ENCODE assay signal across 15 cellular contexts in genomic region chr3:61983479-61983878, GRCh38.
DNase-seq lines count a peak whose midpoint lies in the region; ATAC-seq, FAIRE-seq and TF ChIP-seq lines count a peak whose summit lies in the region.
"Had no signal": no experiment of that assay in that cellular context is flagged by ENCODE, and none has a peak within 500 bp of the region (broad histone marks: within the 10 kb centered on the region; RNA-seq: fewer than 3 reads in every experiment).

No MANE protein-coding gene starts in this region.

- peaks cover 21% of the 10 kb centered on the region for H3K79me2 ChIP-seq in smooth muscle cell (ENCODE audit: low read depth)

- DNase-seq in ELR (ENCODE audit: low read depth), result peak; percentile 33
- no peak for DNase-seq in RWPE2 (ENCODE audit: low spot score)
- no peak for DNase-seq in smooth muscle cell (lab: John Stamatoyannopoulos, UW; ENCODE audit: unreplicated experiment)
- no peak for DNase-seq in GOT3 (lab: John Stamatoyannopoulos, UW)
- no peak for DNase-seq in NOMO-1 treated with dmso at 0.1 percent for 144 hours (lab: John Stamatoyannopoulos, UW; ENCODE audit: unreplicated experiment)
- DNase-seq in H4 (ENCODE audit: low spot score), result no peak
- DNase-seq: ACHN; CD4-positive, CD25-positive, alpha-beta regulatory T cell; DMS 273 treated with DMSO at 0.1 percent for 48 hours had no signal

- no peaks in the 10 kb centered on the region for H3K36me3 ChIP-seq in RWPE2 (ENCODE audit: low read depth)
- no peaks in the 10 kb centered on the region for H3K36me3 ChIP-seq in smooth muscle cell (ENCODE audit: low read depth)
- H3K36me3 ChIP-seq: BLaER1 treated with 17β-estradiol and CSF1 and Interleukin-3, amounts not matched to agents 10 nM and 100 nM; HAP-1 had no signal

- H3K4me1 ChIP-seq in RWPE2 (ENCODE audit: insufficient read depth, poor library complexity, severe bottlenecking) (peaks cover 46% of the 10 kb centered on the region), smooth muscle cell (ENCODE audit: low read depth) (peaks cover 18% of the 10 kb centered on the region)
- H3K4me1 ChIP-seq: HAP-1 had no signal

- no peaks in the 10 kb centered on the region for H3F3A ChIP-seq in smooth muscle cell (ENCODE audit: low read depth)

- no peak for TF ChIP-seq CTCF in RWPE2 (IDR thresholded peaks at IDR 0.05; ENCODE audit: poor library complexity, severe bottlenecking)
- TF ChIP-seq CTCF in smooth muscle cell (IDR thresholded peaks at IDR 0.05; ENCODE audit: borderline replicate concordance, insufficient read depth, poor library complexity, severe bottlenecking), result no peak

- H3K27ac ChIP-seq in RWPE2 (ENCODE audit: poor library complexity, severe bottlenecking) (peak overlapping the region; percentile 73), smooth muscle cell (ENCODE audit: low read depth) (no peak overlapping the region)
- H3K27ac ChIP-seq: BLaER1 treated with 17β-estradiol and CSF1 and Interleukin-3, amounts not matched to agents 10 nM and 100 nM had no signal

- ATAC-seq in RWPE2 (ENCODE audit: low read depth), result peak; percentile 72
- ATAC-seq: GM12878, GM23338 had no signal

- H3K4me3 ChIP-seq in RWPE2 (ENCODE audit: severe bottlenecking), result no peak overlapping the region
- no peak overlapping the region for H3K4me3 ChIP-seq in smooth muscle cell
- H3K4me3 ChIP-seq: BLaER1 treated with 17β-estradiol and CSF1 and Interleukin-3, amounts not matched to agents 10 nM and 100 nM; GM12878; GM23338; HAP-1 had no signal

- H3K9me3 ChIP-seq in RWPE2 (ENCODE audit: severe bottlenecking) (no peaks in the 10 kb centered on the region), smooth muscle cell (replicated peaks; ENCODE audit: low read depth) (no peaks in the 10 kb centered on the region)
- H3K9me3 ChIP-seq: HAP-1 had no signal

- H3K27me3 ChIP-seq in RWPE2 (ENCODE audit: insufficient read depth, poor library complexity, severe bottlenecking), result no peaks in the 10 kb centered on the region
- H3K27me3 ChIP-seq in smooth muscle cell (ENCODE audit: low read depth), result peaks cover 4% of the 10 kb centered on the region
- H3K27me3 ChIP-seq: BLaER1 treated with 17β-estradiol and CSF1 and Interleukin-3, amounts not matched to agents 10 nM and 100 nM had no signal

- H2AFZ ChIP-seq in smooth muscle cell (ENCODE audit: low read depth), result no peak overlapping the region
- H2AFZ ChIP-seq: GM23338 had no signal

- H4K20me1 ChIP-seq in smooth muscle cell (ENCODE audit: low read depth), result peaks cover 24% of the 10 kb centered on the region
- H4K20me1 ChIP-seq: BLaER1 treated with 17β-estradiol and CSF1 and Interleukin-3, amounts not matched to agents 10 nM and 100 nM had no signal

- H3K9ac ChIP-seq in smooth muscle cell (ENCODE audit: low read depth), result no peak overlapping the region
- H3K9ac ChIP-seq: BLaER1 treated with 17β-estradiol and CSF1 and Interleukin-3, amounts not matched to agents 10 nM and 100 nM had no signal

- peak overlapping the region; percentile 8 for H3K4me2 ChIP-seq in smooth muscle cell
- H3K4me2 ChIP-seq: BLaER1 treated with 17β-estradiol and CSF1 and Interleukin-3, amounts not matched to agents 10 nM and 100 nM; GM23338 had no signal

- peak; percentile 27 for FAIRE-seq in islet of Langerhans (lab: Jason Lieb, UNC)
- FAIRE-seq: GM12878, GM18507 had no signal
